Comparison of ENCODE assay signal across 22 cellular contexts in genomic region chr3:190972840-190973270, GRCh38.
A peak's percentile ranks its signal among the peaks of the same experiment; 100 is the strongest.
DNase-seq lines count a peak whose midpoint lies in the region; ATAC-seq, FAIRE-seq and TF ChIP-seq lines count a peak whose summit lies in the region.
"Had no signal": no experiment of that assay in that cellular context is flagged by ENCODE, and none has a peak within 500 bp of the region (broad histone marks: within the 10 kb centered on the region; RNA-seq: fewer than 3 reads in every experiment).

No MANE protein-coding gene starts in this region.

- H2BK12ac ChIP-seq in mesenchymal stem cell (ENCODE audit: low read length in 2 of 2): no peak overlapping the region

- no peaks in the 10 kb centered on the region for H3K9me3 Mint-ChIP-seq in activated naive CD4-positive, alpha-beta T cell treated with anti-CD3 and anti-CD28 coated beads for 36 hours

- no peak for ATAC-seq in lower lobe of right lung
- ATAC-seq: effector memory CD8-positive, alpha-beta T cell; left cardiac atrium; mucosa of descending colon had no signal

- H3K4me3 ChIP-seq in AG09309 (ENCODE audit: control insufficient read depth, low read depth, low read length) (no peak overlapping the region), bronchial epithelial cell (ENCODE audit: low read depth, low read length) (no peak overlapping the region), mesenchymal stem cell (ENCODE audit: insufficient read depth in 1 of 2, low read depth in 1 of 2, low read length in 2 of 2) (no peak overlapping the region), lower lobe of right lung (no peak overlapping the region)
- H3K4me3 ChIP-seq: mucosa of descending colon, tibial nerve had no signal

- no peaks in the 10 kb centered on the region for H3K36me3 Mint-ChIP-seq in activated naive CD4-positive, alpha-beta T cell treated with anti-CD3 and anti-CD28 coated beads for 36 hours (ENCODE audit: low read depth)
- H3K36me3 Mint-ChIP-seq: CD4-positive, alpha-beta memory T cell had no signal

- H3K4me3 Mint-ChIP-seq in activated naive CD4-positive, alpha-beta T cell treated with anti-CD3 and anti-CD28 coated beads for 36 hours: no peak overlapping the region
- H3K4me3 Mint-ChIP-seq: CD4-positive, alpha-beta memory T cell; effector memory CD8-positive, alpha-beta T cell had no signal

- no peak overlapping the region for H2AFZ ChIP-seq in mesenchymal stem cell (ENCODE audit: low read depth, low read length)

- H2AK5ac ChIP-seq in mesenchymal stem cell (ENCODE audit: low read length, severe bottlenecking): no peak overlapping the region

- H3K27ac ChIP-seq in mesenchymal stem cell (ENCODE audit: low read length, poor library complexity, severe bottlenecking) (no peak overlapping the region), lower lobe of right lung (no peak overlapping the region)
- H3K27ac ChIP-seq: tibial nerve had no signal

- intact Hi-C loops in activated naive CD4-positive, alpha-beta T cell treated with anti-CD3 and anti-CD28 coated beads for 36 hours (cut with micrococcal nuclease): no loop called here
- intact Hi-C loops in lower lobe of right lung (cut with DNase I): no loop called here

- H3K36me3 ChIP-seq in bronchial epithelial cell (ENCODE audit: control insufficient read depth, insufficient read depth, low read length) (no peaks in the 10 kb centered on the region), mesenchymal stem cell (ENCODE audit: control insufficient read depth in 1 of 2, insufficient read depth in 2 of 2, low read depth in 1 of 2, low read length in 2 of 2) (no peaks in the 10 kb centered on the region), lower lobe of right lung (no peaks in the 10 kb centered on the region)
- H3K36me3 ChIP-seq: tibial nerve had no signal

- H3K27me3 Mint-ChIP-seq in activated naive CD4-positive, alpha-beta T cell treated with anti-CD3 and anti-CD28 coated beads for 36 hours (ENCODE audit: low read depth): no peaks in the 10 kb centered on the region
- H3K27me3 Mint-ChIP-seq: CD4-positive, alpha-beta memory T cell; effector memory CD8-positive, alpha-beta T cell had no signal

- no peak overlapping the region for H3K23ac ChIP-seq in mesenchymal stem cell (ENCODE audit: low read length in 2 of 2)

- peak; percentile 4 for DNase-seq in AG09309 (ENCODE audit: low read depth)
- DNase-seq in LHCN-M2 (ENCODE audit: low read depth): peak; percentile 37
- peak; percentile 80 for DNase-seq in bronchial epithelial cell (ENCODE audit: low read depth)
- peak; percentile 4 for DNase-seq in mesenchymal stem cell
- no peak for DNase-seq in glomerular visceral epithelial cell (ENCODE audit: extremely low spot score)
- no peak for DNase-seq in activated naive CD4-positive, alpha-beta T cell treated with anti-CD3 and anti-CD28 coated beads for 36 hours
- DNase-seq in lower lobe of right lung: no peak
- DNase-seq in D721Med (ENCODE audit: insufficient read length, low spot score): no peak
- DNase-seq: activated CD4-positive, alpha-beta T cell treated with anti-CD3 and anti-CD28 coated beads for 4 hours; activated CD8-positive, alpha-beta memory T cell treated with anti-CD3 and anti-CD28 coated beads, Interleukin-2, amount 50 U/mL, for 4 hours; activated effector memory CD4-positive, alpha-beta T cell treated with Interleukin-2 at 50 U/mL for 16 hours; anterior cingulate cortex; CD4-positive, alpha-beta memory T cell; effector memory CD8-positive, alpha-beta T cell; foreskin melanocyte; left cardiac atrium; mucosa of descending colon; NCI-H1694 treated with DMSO at 0.1 percent for 48 hours; NCI-H524 treated with DMSO at 0.1 percent for 48 hours; retina; stimulated activated naive CD4-positive, alpha-beta T cell had no signal

- H3K4me1 ChIP-seq in mesenchymal stem cell (ENCODE audit: control insufficient read depth, insufficient read depth, low read depth, low read length): no peaks in the 10 kb centered on the region
- no peaks in the 10 kb centered on the region for H3K4me1 ChIP-seq in lower lobe of right lung
- H3K4me1 ChIP-seq: tibial nerve had no signal

- no peak overlapping the region for H4K91ac ChIP-seq in mesenchymal stem cell (ENCODE audit: low read length)

- no CpG with 5 or more reads among the region's 1 CpG for WGBS in mesenchymal stem cell

- FAIRE-seq in bronchial epithelial cell (lab: Jason Lieb, UNC) (no peak), D721Med (lab: Jason Lieb, UNC) (no peak)

- no peak overlapping the region for H3K18ac ChIP-seq in mesenchymal stem cell (ENCODE audit: low read depth in 1 of 2, low read length in 2 of 2)

- no peaks in the 10 kb centered on the region for H3K4me1 Mint-ChIP-seq in activated naive CD4-positive, alpha-beta T cell treated with anti-CD3 and anti-CD28 coated beads for 36 hours (ENCODE audit: low read depth)
- H3K4me1 Mint-ChIP-seq: CD4-positive, alpha-beta memory T cell had no signal

- TF ChIP-seq CTCF in AG09309 (IDR thresholded peaks at IDR 0.05; ENCODE audit: control insufficient read depth, insufficient read depth, low read depth, low read length, missing control alignments): no peak
- TF ChIP-seq CTCF in bronchial epithelial cell (IDR thresholded peaks at IDR 0.05; ENCODE audit: insufficient read depth, low read length, severe bottlenecking): no peak
- no peak for TF ChIP-seq CTCF in lower lobe of right lung (IDR thresholded peaks at IDR 0.05)
- no peak for TF ChIP-seq CTCF in D721Med (IDR thresholded peaks at IDR 0.05; ENCODE audit: insufficient read depth, missing control alignments)

- H3K9me3 ChIP-seq in mesenchymal stem cell (ENCODE audit: control insufficient read depth, low read length): no peaks in the 10 kb centered on the region
- H3K9me3 ChIP-seq in lower lobe of right lung: no peaks in the 10 kb centered on the region
- H3K9me3 ChIP-seq: mucosa of descending colon, tibial nerve had no signal

- H3K4ac ChIP-seq in mesenchymal stem cell (ENCODE audit: low read depth in 1 of 2, low read length in 2 of 2): no peak overlapping the region

- no peak overlapping the region for H2BK15ac ChIP-seq in mesenchymal stem cell (ENCODE audit: low read depth, poor library complexity, severe bottlenecking)

- no peaks in the 10 kb centered on the region for H3K79me1 ChIP-seq in mesenchymal stem cell (replicated peaks; ENCODE audit: low read length, poor library complexity, severe bottlenecking)

- no peak overlapping the region for H2BK120ac ChIP-seq in mesenchymal stem cell (ENCODE audit: low read depth, low read length)

- no peak overlapping the region for H3K4me2 ChIP-seq in mesenchymal stem cell (ENCODE audit: low read length, poor library complexity, severe bottlenecking)

- no peak overlapping the region for H3K9ac ChIP-seq in mesenchymal stem cell (ENCODE audit: low read length)

- no peaks in the 10 kb centered on the region for H3K27me3 ChIP-seq in bronchial epithelial cell (ENCODE audit: control insufficient read depth, insufficient read depth, low read length)
- H3K27me3 ChIP-seq in mesenchymal stem cell (ENCODE audit: control insufficient read depth in 1 of 2, insufficient read depth in 1 of 2, low read length in 2 of 2): no peaks in the 10 kb centered on the region
- no peaks in the 10 kb centered on the region for H3K27me3 ChIP-seq in lower lobe of right lung (ENCODE audit: low read depth)
- H3K27me3 ChIP-seq: tibial nerve had no signal

- H4K8ac ChIP-seq in mesenchymal stem cell (ENCODE audit: low read length): no peak overlapping the region

- H3K14ac ChIP-seq in mesenchymal stem cell (ENCODE audit: low read length in 2 of 2): peak overlapping the region in 1 of 2 experiments; percentile 60

- CTCF ChIA-PET in activated naive CD4-positive, alpha-beta T cell treated with anti-CD3 and anti-CD28 coated beads for 36 hours (lab: Charles Lee): no interaction called here

- H3K27ac Mint-ChIP-seq in activated naive CD4-positive, alpha-beta T cell treated with anti-CD3 and anti-CD28 coated beads for 36 hours: no peak overlapping the region
- H3K27ac Mint-ChIP-seq: CD4-positive, alpha-beta memory T cell; effector memory CD8-positive, alpha-beta T cell had no signal

- H2BK5ac ChIP-seq in mesenchymal stem cell (ENCODE audit: low read depth, low read length, poor library complexity, severe bottlenecking): no peak overlapping the region

Comparison
In these comparisons a context has a peak if more than half of its experiments do, and no peak if none do; other contexts are left out.
1. DNase-seq: peak in AG09309 (single experiment), LHCN-M2 (single experiment), bronchial epithelial cell (single experiment) and mesenchymal stem cell (single experiment); none in glomerular visceral epithelial cell (single experiment), activated naive CD4-positive, alpha-beta T cell treated with anti-CD3 and anti-CD28 coated beads for 36 hours (single experiment), lower lobe of right lung (single experiment) and D721Med (single experiment).